Comparison of ENCODE assay signal across 17 cellular contexts in the genomic region with DNA sequence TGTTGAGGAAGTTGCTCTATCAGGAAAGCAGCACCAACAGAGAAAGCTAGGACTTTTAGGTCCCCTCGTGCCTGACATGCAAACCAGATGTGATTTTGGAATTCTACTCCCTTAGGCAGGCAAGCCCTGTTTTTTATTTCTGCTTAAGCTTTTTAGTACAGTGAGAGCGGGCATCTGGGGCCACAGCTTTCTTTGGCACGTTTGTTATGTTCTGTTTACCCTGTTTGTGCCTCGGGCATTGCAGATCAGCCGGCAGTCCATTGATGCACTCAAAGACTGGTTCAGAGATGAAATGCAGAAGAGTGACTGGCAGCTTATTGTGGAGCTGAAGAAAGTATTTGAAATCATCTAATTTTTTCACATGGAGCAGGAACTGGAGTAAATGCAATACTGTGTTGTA.
DNase-seq lines count a peak whose midpoint lies in the region; ATAC-seq and TF ChIP-seq lines count a peak whose summit lies in the region.
"Had no signal": no experiment of that assay in that cellular context is flagged by ENCODE, and none has a peak within 500 bp of the region (broad histone marks: within the 10 kb centered on the region; RNA-seq: fewer than 3 reads in every experiment).

No MANE protein-coding gene starts in this region.

- peaks cover 43% of the 10 kb centered on the region for H3K36me3 Mint-ChIP-seq in activated CD4-positive, alpha-beta T cell treated with anti-CD3 and anti-CD28 coated beads for 36 hours (ENCODE audit: low read depth)
- H3K36me3 Mint-ChIP-seq in nephron progenitor cell (ENCODE audit: low read depth): peaks cover 76% of the 10 kb centered on the region
- peaks cover 9 to 16% of the 10 kb centered on the region in 2 donors for H3K36me3 Mint-ChIP-seq in activated naive CD4-positive, alpha-beta T cell treated with anti-CD3 and anti-CD28 coated beads, Interleukin-2, amount 50 U/mL, for 72 hours

- DNase-seq in activated CD4-positive, alpha-beta T cell treated with anti-CD3 and anti-CD28 coated beads for 36 hours: no peak
- DNase-seq in activated CD4-positive, alpha-beta T cell treated with anti-CD3 and anti-CD28 coated beads for 1 hour: no peak
- no peak for DNase-seq in SK-N-MC (ENCODE audit: low read depth, low spot score)
- DNase-seq in epidermal melanocyte (ENCODE audit: insufficient read length, low spot score): peak; percentile 33
- no peak for DNase-seq in nephron progenitor cell
- DNase-seq in NCI-H446 (lab: John Stamatoyannopoulos, UW): no peak
- DNase-seq in activated naive CD4-positive, alpha-beta T cell treated with anti-CD3 and anti-CD28 coated beads, Interleukin-2, amount 50 U/mL, for 72 hours (ENCODE audit: low spot score in 2 of 2): no peak
- DNase-seq: 8988T; activated CD4-positive, alpha-beta memory T cell treated with anti-CD3 and anti-CD28 coated beads for 36 hours; amniotic stem cell; NCI-H2029; NCI-H524 treated with DMSO at 0.1 percent for 48 hours; occipital lobe; upper lobe of right lung had no signal

- no peaks in the 10 kb centered on the region for H3K9me3 ChIP-seq in SK-N-MC (ENCODE audit: low read depth, low read length)
- H3K9me3 ChIP-seq: upper lobe of right lung had no signal

- POLR2A ChIA-PET in activated CD4-positive, alpha-beta T cell treated with anti-CD3 and anti-CD28 coated beads for 36 hours (lab: Charles Lee): no interaction called here

- intact Hi-C loops in activated CD4-positive, alpha-beta T cell treated with anti-CD3 and anti-CD28 coated beads for 36 hours (cut with DNase I, micrococcal nuclease): no loop called here

- no peak overlapping the region for H3K4me3 ChIP-seq in SK-N-MC
- H3K4me3 ChIP-seq: skin epidermis, upper lobe of right lung had no signal

- no peak for ATAC-seq in activated CD4-positive, alpha-beta T cell treated with anti-CD3 and anti-CD28 coated beads for 36 hours
- ATAC-seq in activated naive CD4-positive, alpha-beta T cell treated with anti-CD3 and anti-CD28 coated beads, Interleukin-2, amount 50 U/mL, for 72 hours: no peak
- no peak for ATAC-seq in GM19463 (IDR thresholded peaks at IDR 0.05; ENCODE audit: unreplicated experiment)
- ATAC-seq: upper lobe of right lung had no signal

- TF ChIP-seq CTCF in nephron progenitor cell (IDR thresholded peaks at IDR 0.05): no peak

- peaks cover 95% of the 10 kb centered on the region for H3K36me3 ChIP-seq in SK-N-MC (ENCODE audit: insufficient read depth, low read length)

- no peak overlapping the region for H3K9ac ChIP-seq in SK-N-MC (ENCODE audit: insufficient read length)

- H3K27ac Mint-ChIP-seq in activated CD4-positive, alpha-beta T cell treated with anti-CD3 and anti-CD28 coated beads for 36 hours: peak overlapping the region; percentile 20
- peak overlapping the region; percentile 92 for H3K27ac Mint-ChIP-seq in nephron progenitor cell
- no peak overlapping the region for H3K27ac Mint-ChIP-seq in activated naive CD4-positive, alpha-beta T cell treated with anti-CD3 and anti-CD28 coated beads, Interleukin-2, amount 50 U/mL, for 72 hours
- H3K27ac Mint-ChIP-seq: activated CD4-positive, alpha-beta memory T cell treated with anti-CD3 and anti-CD28 coated beads for 36 hours had no signal

- CTCF ChIA-PET in activated CD4-positive, alpha-beta T cell treated with anti-CD3 and anti-CD28 coated beads for 36 hours (lab: Charles Lee): interaction anchor here (0.6 to 0.7 kb wide), 3 partner anchors 17 to 438 kb away, joined by 3 to 4 read pairs (median 3); no protein-coding TSS in a partner anchor

- H3K9me3 Mint-ChIP-seq in activated CD4-positive, alpha-beta T cell treated with anti-CD3 and anti-CD28 coated beads for 36 hours (ENCODE audit: low read depth): no peaks in the 10 kb centered on the region
- no peaks in the 10 kb centered on the region for H3K9me3 Mint-ChIP-seq in nephron progenitor cell
- no peaks in the 10 kb centered on the region for H3K9me3 Mint-ChIP-seq in activated naive CD4-positive, alpha-beta T cell treated with anti-CD3 and anti-CD28 coated beads, Interleukin-2, amount 50 U/mL, for 72 hours
- H3K9me3 Mint-ChIP-seq: activated CD4-positive, alpha-beta memory T cell treated with anti-CD3 and anti-CD28 coated beads for 36 hours had no signal

- no peak overlapping the region for H3K4me3 Mint-ChIP-seq in activated CD4-positive, alpha-beta T cell treated with anti-CD3 and anti-CD28 coated beads for 36 hours
- H3K4me3 Mint-ChIP-seq in nephron progenitor cell: no peak overlapping the region
- H3K4me3 Mint-ChIP-seq: activated CD4-positive, alpha-beta memory T cell treated with anti-CD3 and anti-CD28 coated beads for 36 hours had no signal

- H3K27me3 Mint-ChIP-seq in activated CD4-positive, alpha-beta T cell treated with anti-CD3 and anti-CD28 coated beads for 36 hours: no peaks in the 10 kb centered on the region
- no peaks in the 10 kb centered on the region for H3K27me3 Mint-ChIP-seq in nephron progenitor cell (ENCODE audit: low read depth, poor library complexity)
- H3K27me3 Mint-ChIP-seq: activated CD4-positive, alpha-beta memory T cell treated with anti-CD3 and anti-CD28 coated beads for 36 hours had no signal

- H3K27ac ChIP-seq in SK-N-MC: peak overlapping the region; percentile 84
- H3K27ac ChIP-seq: C4-2B, upper lobe of right lung had no signal

- peaks cover 9% of the 10 kb centered on the region for H3K4me1 Mint-ChIP-seq in activated CD4-positive, alpha-beta T cell treated with anti-CD3 and anti-CD28 coated beads for 36 hours
- peaks cover 11% of the 10 kb centered on the region for H3K4me1 Mint-ChIP-seq in nephron progenitor cell

Comparison
In these comparisons a context has a peak if more than half of its experiments do, and no peak if none do; other contexts are left out.
1. H3K27ac Mint-ChIP-seq: peak in activated CD4-positive, alpha-beta T cell treated with anti-CD3 and anti-CD28 coated beads for 36 hours (single experiment) and nephron progenitor cell (single experiment); none in activated naive CD4-positive, alpha-beta T cell treated with anti-CD3 and anti-CD28 coated beads, Interleukin-2, amount 50 U/mL, for 72 hours (0 of 2).